8 cellular contexts compared by ENCODE assay signal in the genomic region with DNA sequence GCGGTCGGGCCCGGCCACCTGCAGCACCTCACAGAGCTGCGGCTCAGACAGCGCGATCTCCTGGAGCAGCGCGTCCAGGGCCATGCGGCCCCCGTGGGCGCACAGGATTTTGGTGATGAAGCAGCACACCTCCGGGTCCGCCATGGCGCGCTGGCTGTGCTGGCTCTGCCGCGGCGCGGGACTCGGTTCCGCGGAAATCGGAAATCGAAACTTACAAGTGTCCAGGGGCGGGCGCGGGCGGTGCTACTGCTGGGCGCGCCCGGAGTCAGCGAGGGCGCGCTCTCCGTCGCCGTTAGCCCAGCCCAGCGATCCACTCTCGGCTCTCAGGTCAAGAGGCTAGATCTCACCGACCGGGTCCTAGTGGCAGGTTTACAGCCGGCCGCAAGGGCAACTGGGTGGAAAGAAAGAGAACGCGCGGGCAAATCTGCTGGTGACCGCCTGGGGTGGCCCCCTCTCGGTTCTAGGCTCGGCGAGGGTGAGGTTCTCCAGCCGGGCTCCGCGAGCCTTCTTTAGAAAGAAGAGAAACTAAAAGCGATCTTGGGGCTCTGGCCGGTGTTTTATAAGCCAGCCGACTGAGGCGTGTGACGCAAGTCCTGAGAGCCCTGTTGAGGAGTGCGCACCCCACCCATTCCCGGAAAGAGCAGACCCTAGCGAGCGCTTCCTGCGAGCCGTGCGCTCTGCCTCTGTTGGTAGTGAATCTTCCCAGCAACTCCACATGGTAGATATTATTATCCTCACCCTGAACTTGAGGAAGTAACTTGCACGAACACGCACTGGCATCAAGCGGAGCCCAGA. TPM values are rescaled to one million over a fixed set of nuclear protein-coding genes. Genes with fewer than 3 reads are reported as not detected.
DNase-seq lines count a peak whose midpoint lies in the region; ATAC-seq and TF ChIP-seq lines count a peak whose summit lies in the region.

A gene (minus strand): TSS at position 533 of the 795 bp plus-strand sequence. CDS start 389 bp downstream, at position 144.

- CTCF ChIA-PET in T-cell (lab: Charles Lee): no interaction called here

- H3K4me3 ChIP-seq in GM12864 (ENCODE audit: low read depth, low read length) (peak within 1 kb of the TSS; percentile 90), heart left ventricle (peak within 1 kb of the TSS; percentile 64 to 99 (median 84)), upper lobe of right lung (peak within 1 kb of the TSS; percentile 98)

- peak within 1 kb of the TSS; percentile 98 for H3K27ac Mint-ChIP-seq in T-cell
- peak within 1 kb of the TSS; percentile 95 for H3K27ac Mint-ChIP-seq in progenitor cell of endocrine pancreas

- TF ChIP-seq POLR2A in heart left ventricle (IDR thresholded peaks at IDR 0.05): peak in 1 of 2 donors; percentile 53

- H3K4me1 ChIP-seq in heart left ventricle (peaks cover 0 to 46% (median 6%) of the 10 kb centered on the region in 12 donors), upper lobe of right lung (peaks cover 13% of the 10 kb centered on the region)

- no peaks in the 10 kb centered on the region for H3K27me3 ChIP-seq in heart left ventricle
- no peaks in the 10 kb centered on the region for H3K27me3 ChIP-seq in upper lobe of right lung

- ATAC-seq in HG02588 (IDR thresholded peaks at IDR 0.05; ENCODE audit: unreplicated experiment) (peak; percentile 74), T-cell (replicated peaks in 1 of 4) (peak; percentile 85 to 89 (median 86)), heart left ventricle (peak; percentile 92 to 96 (median 94)), upper lobe of right lung (peak; percentile 94)

- peaks cover 36 to 46% (median 45%) of the 10 kb centered on the region in 3 donors for H3K4me1 Mint-ChIP-seq in T-cell
- peaks cover 18% of the 10 kb centered on the region for H3K4me1 Mint-ChIP-seq in progenitor cell of endocrine pancreas (ENCODE audit: low read depth)

- peak within 1 kb of the TSS; percentile 97 for H3K27ac ChIP-seq in adipose tissue (ENCODE audit: low read depth, low read length)
- H3K27ac ChIP-seq in heart left ventricle: peak within 1 kb of the TSS; percentile 92 to 100 (median 96)
- peak within 1 kb of the TSS; percentile 99 for H3K27ac ChIP-seq in upper lobe of right lung

- peaks cover 30% of the 10 kb centered on the region for H3K36me3 Mint-ChIP-seq in T-cell
- H3K36me3 Mint-ChIP-seq in progenitor cell of endocrine pancreas (ENCODE audit: insufficient read depth): no peaks in the 10 kb centered on the region

- intact Hi-C loops in heart left ventricle (cut with DNase I): no loop called here
- intact Hi-C loops in upper lobe of right lung (cut with DNase I): no loop called here

- H3K9me3 ChIP-seq in heart left ventricle: peaks cover 0 to 3% (median 0%) of the 10 kb centered on the region in 12 donors
- H3K9me3 ChIP-seq in upper lobe of right lung: no peaks in the 10 kb centered on the region

- no peak for TF ChIP-seq CTCF in GM12864 (IDR thresholded peaks at IDR 0.05; ENCODE audit: low read depth, low read length, missing control alignments)
- peak in 1 of 12 donors; percentile 18 for TF ChIP-seq CTCF in heart left ventricle (IDR thresholded peaks at IDR 0.05)
- peak; percentile 41 for TF ChIP-seq CTCF in progenitor cell of endocrine pancreas (IDR thresholded peaks at IDR 0.05; ENCODE audit: unreplicated experiment)
- TF ChIP-seq CTCF in upper lobe of right lung (IDR thresholded peaks at IDR 0.05): no peak

- H3K36me3 ChIP-seq in heart left ventricle (peaks cover 0 to 4% (median 0%) of the 10 kb centered on the region in 9 donors), upper lobe of right lung (no peaks in the 10 kb centered on the region)

- WGBS in adipose tissue, 3 donors: 0 to 1% (median 0%) methylated on average over 68 of the region's 68 CpGs
- WGBS in heart left ventricle, 4 donors: 1% methylated on average over 43 to 68 of the region's 68 CpGs

- H3K27me3 Mint-ChIP-seq in T-cell (no peaks in the 10 kb centered on the region), progenitor cell of endocrine pancreas (peaks cover 6% of the 10 kb centered on the region)

- peak; percentile 87 for DNase-seq in GM12864 (ENCODE audit: low read depth)
- peak; percentile 67 for DNase-seq in NCI-H1092 (lab: John Stamatoyannopoulos, UW)
- DNase-seq in T-cell: peak; percentile 66 to 94 (median 89)
- DNase-seq in heart left ventricle: peak; percentile 88 to 92 (median 90)
- DNase-seq in progenitor cell of endocrine pancreas (ENCODE audit: low spot score, unreplicated experiment): peak; percentile 53
- DNase-seq in upper lobe of right lung: peak; percentile 95

- H3K4me3 Mint-ChIP-seq in T-cell (peak within 1 kb of the TSS; percentile 98 to 99 (median 98)), progenitor cell of endocrine pancreas (ENCODE audit: low read depth) (peak within 1 kb of the TSS; percentile 88)

- POLR2A ChIA-PET in T-cell (lab: Charles Lee): interaction anchor here (1.0 to 1.3 kb wide), 4 partner anchors 14 to 24 kb away, joined by 3 to 10 read pairs (median 5); a partner anchor contains a TSS

- H3K9me3 Mint-ChIP-seq in T-cell: no peaks in the 10 kb centered on the region
- no peaks in the 10 kb centered on the region for H3K9me3 Mint-ChIP-seq in progenitor cell of endocrine pancreas (ENCODE audit: low read depth)

RNA-seq across cellular contexts. Expression of the gene that starts here (rescaled TPM):
- total RNA-seq in T-cell: 100 to 1,000 TPM; 148 to 201 (median 155) TPM
- 10 to 100 TPM in 1 of 3 donors, 1 to 10 TPM in 2; 4.8 to 12.6 (median 8.2) TPM for polyA plus RNA-seq in adipose tissue
- total RNA-seq in heart left ventricle: 10 to 100 TPM in 4 of 9 donors, 1 to 10 TPM in 5; 5.2 to 31.9 (median 8.4) TPM
- 1 to 10 TPM; 2.8 to 3.9 TPM for polyA plus RNA-seq in heart left ventricle
- 41.2 and 44.6 TPM in 2 replicates for total RNA-seq in progenitor cell of endocrine pancreas
- 36.0 TPM for total RNA-seq in upper lobe of right lung

Comparison
In these comparisons a context has a peak if more than half of its experiments do, and no peak if none do; other contexts are left out.
1. Peak in every context shown above with its lines: DNase-seq, ATAC-seq, H3K4me3 ChIP-seq and H3K27ac ChIP-seq.